ENCODE assay signal across 1 cellular context in the genomic region with DNA sequence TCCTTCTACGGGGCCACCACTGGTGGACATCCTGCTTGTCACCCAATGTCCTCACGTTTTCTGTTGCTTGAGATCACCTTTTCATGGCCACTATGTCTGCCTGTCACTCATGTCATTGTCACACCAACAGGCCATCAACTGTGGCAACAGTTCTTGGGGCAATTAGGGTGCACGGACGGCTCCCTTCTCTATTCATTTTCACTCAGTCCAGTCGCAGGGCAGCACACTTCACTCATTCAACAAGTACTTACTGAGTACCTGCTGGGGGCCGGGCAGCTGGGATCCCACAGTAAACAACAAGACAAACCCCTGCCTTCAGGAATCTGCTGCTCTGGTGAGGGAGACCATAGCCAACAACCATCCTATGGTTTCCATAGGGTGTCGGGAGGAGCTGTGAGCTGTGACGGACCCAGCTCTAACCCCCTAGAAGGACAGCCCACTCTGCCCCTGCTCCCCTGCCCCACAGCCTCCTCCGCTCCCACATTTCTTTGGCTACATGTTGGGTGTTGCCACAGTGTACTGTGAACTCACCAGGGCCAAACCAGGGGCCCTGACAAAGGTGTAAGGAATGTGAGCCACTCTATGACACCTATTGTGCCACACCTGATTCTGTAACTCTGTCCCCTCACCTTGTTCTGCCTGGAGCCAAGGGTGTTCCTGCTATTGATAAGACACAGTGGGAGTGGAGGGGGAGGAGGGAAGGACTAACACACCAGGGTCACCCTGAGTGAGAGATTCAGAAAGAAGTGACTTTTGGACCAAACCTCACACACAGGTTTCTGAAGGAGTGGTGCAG.
TF ChIP-seq lines count a peak whose summit lies in the region.

No MANE protein-coding gene starts in this region.

TF ChIP-seq in H1, 55 proteins besides CTCF, POLR2A, EP300 and RAD21:
- TF ChIP-seq SUZ12 (IDR thresholded peaks at IDR 0.05; ENCODE audit: low read length) (no peak), CBX5 (IDR thresholded peaks at IDR 0.05; ENCODE audit: low read depth, low read length) (no peak), YY1 (IDR thresholded peaks at IDR 0.05; ENCODE audit: low read depth, low read length) (no peak), SAP30 (IDR thresholded peaks at IDR 0.05; ENCODE audit: insufficient read depth, insufficient replicate concordance, low read length) (no peak), FOSL1 (IDR thresholded peaks at IDR 0.05; ENCODE audit: insufficient read depth, low read depth, low read length) (no peak), TBP (IDR thresholded peaks at IDR 0.05; ENCODE audit: low read depth, low read length) (no peak), CREB1 (IDR thresholded peaks at IDR 0.05) (no peak), BACH1 (IDR thresholded peaks at IDR 0.05; ENCODE audit: low read length) (no peak), CBX8 (IDR thresholded peaks at IDR 0.05; ENCODE audit: borderline replicate concordance, low read depth, low read length) (no peak), TCF12 (IDR thresholded peaks at IDR 0.05; ENCODE audit: low read depth, low read length) (no peak), RXRA (IDR thresholded peaks at IDR 0.05; ENCODE audit: insufficient read depth, low read depth, low read length) (no peak), ZNF274 (IDR thresholded peaks at IDR 0.05; ENCODE audit: borderline replicate concordance, extremely low read depth, low read length) (no peak), TAF7 (optimal IDR thresholded peaks at IDR 0.05; ENCODE audit: borderline replicate concordance, low read depth, low read length) (no peak), NANOG (IDR thresholded peaks at IDR 0.05; ENCODE audit: insufficient read depth, low read depth, low read length, poor library complexity, severe bottlenecking) (no peak)
- TF ChIP-seq, protein P1, sequence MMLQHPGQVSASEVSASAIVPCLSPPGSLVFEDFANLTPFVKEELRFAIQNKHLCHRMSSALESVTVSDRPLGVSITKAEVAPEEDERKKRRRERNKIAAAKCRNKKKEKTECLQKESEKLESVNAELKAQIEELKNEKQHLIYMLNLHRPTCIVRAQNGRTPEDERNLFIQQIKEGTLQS (IDR thresholded peaks at IDR 0.05; ENCODE audit: insufficient read depth, low read depth, low read length) = no peak
- TF ChIP-seq, protein P2, sequence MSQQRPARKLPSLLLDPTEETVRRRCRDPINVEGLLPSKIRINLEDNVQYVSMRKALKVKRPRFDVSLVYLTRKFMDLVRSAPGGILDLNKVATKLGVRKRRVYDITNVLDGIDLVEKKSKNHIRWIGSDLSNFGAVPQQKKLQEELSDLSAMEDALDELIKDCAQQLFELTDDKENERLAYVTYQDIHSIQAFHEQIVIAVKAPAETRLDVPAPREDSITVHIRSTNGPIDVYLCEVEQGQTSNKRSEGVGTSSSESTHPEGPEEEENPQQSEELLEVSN (IDR thresholded peaks at IDR 0.05) = no peak
